In the genomic region with DNA sequence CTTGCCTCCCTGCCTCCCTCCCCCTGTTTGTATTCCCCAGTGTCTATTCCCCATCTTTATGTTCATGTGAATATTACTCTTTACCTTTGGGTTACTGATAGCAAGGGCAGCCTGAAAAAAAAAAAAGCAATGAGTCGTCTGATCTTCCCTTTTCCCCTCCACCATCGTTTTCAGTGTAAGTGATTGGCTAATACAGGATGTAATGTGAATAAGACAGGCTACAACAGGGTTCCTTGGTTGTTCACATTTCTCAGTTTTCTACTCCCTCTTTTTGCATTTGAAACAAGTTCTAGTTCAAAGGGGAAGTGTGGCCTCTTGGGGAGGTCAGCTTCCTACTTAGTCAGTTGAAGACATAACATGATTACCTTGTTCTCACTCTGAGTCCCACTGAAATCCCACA, we compare ENCODE assay signal across 15 cellular contexts.
"Had no signal": no experiment of that assay in that cellular context is flagged by ENCODE, and none has a peak within 500 bp of the region (broad histone marks: within the 10 kb centered on the region; RNA-seq: fewer than 3 reads in every experiment).

No MANE protein-coding gene starts in this region.

- DNase-seq: activated CD8-positive, alpha-beta memory T cell treated with anti-CD3 and anti-CD28 coated beads, Interleukin-2, amount 50 U/mL, for 4 hours; activated effector memory CD4-positive, alpha-beta T cell treated with Interleukin-2 at 50 U/mL for 16 hours; activated naive CD4-positive, alpha-beta T cell treated with anti-CD3 and anti-CD28 coated beads, Interleukin-2, amount 10 ng/mL, durations not matched to agents 7 days and 5 days; activated naive CD8-positive, alpha-beta T cell treated with anti-CD3 and anti-CD28 coated beads, Interleukin-2, amount 50 U/mL, for 24 hours; activated T-cell treated with anti-CD3 and anti-CD28 coated beads, Interleukin-2, amount 50 U/mL, for 48 hours; anterior cingulate cortex; colonic mucosa; endodermal cell; heart left ventricle; left lung; stimulated activated CD4-positive, alpha-beta T cell treated with anti-CD3 and anti-CD28 coated beads, Interleukin-12 subunit alpha, Interleukin-12 subunit beta, amount 100 ng/mL, for 4 hours; stimulated activated CD4-positive, alpha-beta T cell treated with anti-CD3 and anti-CD28 coated beads, Interleukin-1b, Interleukin-23, amount 100 ng/mL, for 48 hours; stimulated activated CD8-positive, alpha-beta memory T cell treated with anti-CD3 and anti-CD28 coated beads, Interleukin-4, amount 100 ng/mL, for 48 hours; stimulated activated naive CD4-positive, alpha-beta T cell; T-helper 9 cell had no signal

- H3K4me3 ChIP-seq: colonic mucosa, heart left ventricle, left lung had no signal

- ATAC-seq: activated naive CD8-positive, alpha-beta T cell treated with anti-CD3 and anti-CD28 coated beads, Interleukin-2, amount 50 U/mL, for 24 hours; heart left ventricle; left lung had no signal
